Comparison of ENCODE assay signal across 8 cellular contexts in the genomic region with DNA sequence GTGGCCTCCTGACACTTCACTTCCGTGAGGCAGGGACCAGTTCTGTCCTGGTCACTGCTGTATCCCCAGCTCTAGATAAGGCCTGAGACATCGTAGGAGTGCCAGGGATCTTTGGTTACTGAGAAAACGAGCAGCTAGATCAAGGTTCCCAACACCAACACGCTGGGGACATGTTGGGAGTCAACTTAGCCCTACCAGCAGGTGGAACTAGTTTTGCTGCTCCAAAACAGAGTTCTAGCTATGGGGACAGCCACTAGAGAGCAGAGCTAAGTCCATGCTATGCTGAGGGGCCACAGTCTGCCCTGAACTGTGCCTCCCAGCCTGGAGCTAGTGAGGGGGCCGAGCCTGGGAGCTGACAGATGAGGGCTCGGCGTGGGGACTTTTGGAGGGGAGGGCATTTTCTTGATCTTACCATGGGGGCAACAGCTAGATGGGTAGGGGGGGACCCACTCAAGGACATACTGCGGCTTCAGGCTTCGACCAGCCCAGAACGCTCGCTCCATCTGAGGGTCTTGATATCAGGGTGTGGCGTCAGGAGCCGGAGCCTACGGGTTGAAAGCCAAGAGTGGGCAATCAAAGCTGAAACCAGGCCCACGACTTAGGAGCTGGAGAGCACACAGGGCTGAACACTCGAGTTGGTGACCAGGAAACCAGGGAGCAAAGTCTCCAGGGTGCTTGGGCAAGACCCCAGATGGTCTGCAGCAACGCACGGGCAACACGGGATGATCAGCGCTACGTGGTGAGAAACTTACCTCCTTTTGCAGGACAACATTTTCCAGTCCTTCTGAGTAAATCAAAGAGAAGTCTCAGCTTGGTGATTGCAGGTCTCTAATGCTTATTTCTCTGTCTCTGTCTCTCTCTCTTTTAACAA.
A peak's percentile ranks its signal among the peaks of the same experiment; 100 is the strongest.
DNase-seq lines count a peak whose midpoint lies in the region; ATAC-seq lines count a peak whose summit lies in the region.

No MANE protein-coding gene starts in this region.

- no peaks in the 10 kb centered on the region for H3K27me3 Mint-ChIP-seq in dendritic cell treated with granulocyte-macrophage colony-stimulating factor and Interleukin-4, amounts not matched to agents 40 ng/mL and 50 ng/mL, for 4 days

- no peak for ATAC-seq in GM18511 (IDR thresholded peaks at IDR 0.05; ENCODE audit: unreplicated experiment)
- ATAC-seq in activated CD4-positive, CD25-positive, alpha-beta regulatory T cell treated with anti-CD3 and anti-CD28 coated beads, Interleukin-2, amount 50 U/mL, for 24 hours: no peak

- peak; percentile 7 for DNase-seq in activated CD4-positive, alpha-beta T cell treated with anti-CD3 and anti-CD28 coated beads for 48 hours
- no peak for DNase-seq in activated CD4-positive, alpha-beta T cell treated with anti-CD3 and anti-CD28 coated beads for 4 hours
- DNase-seq in OCI-M1 (lab: John Stamatoyannopoulos, UW) (peak; percentile 82), pons (ENCODE audit: low spot score) (peak; percentile 23), GM19238 (ENCODE audit: insufficient read length, low spot score) (no peak)

- H3K4me1 Mint-ChIP-seq in dendritic cell treated with granulocyte-macrophage colony-stimulating factor and Interleukin-4, amounts not matched to agents 40 ng/mL and 50 ng/mL, for 4 days (ENCODE audit: low read depth): peaks cover 52% of the 10 kb centered on the region

- intact Hi-C loops in dendritic cell treated with granulocyte-macrophage colony-stimulating factor and Interleukin-4, amounts not matched to agents 40 ng/mL and 50 ng/mL, for 4 days (cut with micrococcal nuclease): loop anchor here (5.0 to 10.0 kb wide), 4 partner anchors 120 to 645 kb away; partner anchors contain the start of genes BRD7 and NKD1

- H3K4me3 Mint-ChIP-seq in dendritic cell treated with granulocyte-macrophage colony-stimulating factor and Interleukin-4, amounts not matched to agents 40 ng/mL and 50 ng/mL, for 4 days: peak overlapping the region; percentile 63

- H3K27ac Mint-ChIP-seq in dendritic cell treated with granulocyte-macrophage colony-stimulating factor and Interleukin-4, amounts not matched to agents 40 ng/mL and 50 ng/mL, for 4 days: peak overlapping the region; percentile 45

- peaks cover 62% of the 10 kb centered on the region for H3K36me3 Mint-ChIP-seq in dendritic cell treated with granulocyte-macrophage colony-stimulating factor and Interleukin-4, amounts not matched to agents 40 ng/mL and 50 ng/mL, for 4 days (ENCODE audit: low read depth)

- peaks cover 13% of the 10 kb centered on the region for H3K9me3 Mint-ChIP-seq in dendritic cell treated with granulocyte-macrophage colony-stimulating factor and Interleukin-4, amounts not matched to agents 40 ng/mL and 50 ng/mL, for 4 days

Comparison
In these comparisons a context has a peak if more than half of its experiments do, and no peak if none do; other contexts are left out.
1. DNase-seq: peak in activated CD4-positive, alpha-beta T cell treated with anti-CD3 and anti-CD28 coated beads for 48 hours (single experiment), OCI-M1 (single experiment) and pons (single experiment); none in activated CD4-positive, alpha-beta T cell treated with anti-CD3 and anti-CD28 coated beads for 4 hours (0 of 2) and GM19238 (single experiment).